ENCODE assay signal across 8 cellular contexts in the genomic region with DNA sequence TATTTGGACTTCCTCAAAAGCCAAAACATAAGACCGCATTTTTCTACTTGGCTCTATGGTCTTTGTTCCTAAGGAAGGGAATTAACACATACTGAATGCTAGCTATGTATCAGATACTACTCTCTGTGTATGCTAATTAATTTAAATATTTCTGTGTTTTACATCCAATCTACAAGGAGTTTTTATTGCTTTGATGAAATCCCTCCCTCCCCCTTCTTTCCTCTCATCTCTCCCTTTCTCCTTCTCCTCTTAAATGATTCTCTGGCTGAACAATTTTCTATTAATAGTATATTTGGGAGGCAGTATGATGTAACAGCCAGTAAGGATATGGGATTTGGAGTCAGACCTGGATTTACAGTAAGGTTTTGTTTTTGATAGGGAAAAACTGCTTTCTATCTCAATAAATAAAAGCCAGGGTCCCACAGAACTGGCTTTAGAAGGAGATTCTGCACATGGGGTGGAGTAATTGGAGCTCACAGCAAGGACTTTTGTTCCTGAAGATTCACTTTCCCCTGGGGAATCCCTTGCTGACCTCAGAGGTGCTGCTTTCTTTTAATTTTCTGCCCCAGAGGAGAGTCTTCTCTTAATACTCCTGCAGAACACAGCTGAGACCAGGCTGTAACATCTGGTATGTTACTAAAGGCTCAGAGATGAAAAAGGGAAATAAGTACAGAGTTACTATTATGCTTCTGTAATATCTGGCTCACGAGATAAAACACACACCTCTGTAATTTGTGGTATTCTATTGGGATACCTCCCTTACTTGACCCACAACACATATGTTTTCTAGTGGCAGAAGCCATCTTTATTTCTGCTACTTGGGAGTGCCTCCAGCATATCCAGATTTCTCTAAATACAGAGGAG. TPM values are rescaled to one million over a fixed set of nuclear protein-coding genes. Genes with fewer than 3 reads are reported as not detected.
DNase-seq lines count a peak whose midpoint lies in the region; ATAC-seq and TF ChIP-seq lines count a peak whose summit lies in the region.

No MANE protein-coding gene starts in this region.

- intact Hi-C loops in heart right ventricle (cut with DNase I), result no loop called here

- DNase-seq in heart right ventricle, result no peak
- no peak for DNase-seq in glomerular visceral epithelial cell (ENCODE audit: extremely low spot score)
- DNase-seq in substantia nigra (lab: John Stamatoyannopoulos, UW), result no peak

- WGBS in heart right ventricle, 2 donors, result 39 to 57% methylated on average over 2 of the region's 2 CpGs

- no peak for TF ChIP-seq CTCF in 22Rv1 (IDR thresholded peaks at IDR 0.05)
- no peak for TF ChIP-seq CTCF in heart right ventricle (IDR thresholded peaks at IDR 0.05)

- no peaks in the 10 kb centered on the region for H3K36me3 ChIP-seq in heart right ventricle
- no peaks in the 10 kb centered on the region for H3K36me3 ChIP-seq in stomach smooth muscle (ENCODE audit: control insufficient read depth in 2 of 2, insufficient read depth in 2 of 2, low read length in 2 of 2)

- ATAC-seq in GM21515 (IDR thresholded peaks at IDR 0.05; ENCODE audit: unreplicated experiment) (peak; percentile 19), SK-N-SH treated with all-trans-retinoic acid at 6 μM for 48 hours (peak; percentile 38), heart right ventricle (peak in 6 of 8 donors; percentile 27 to 86 (median 73)), GM21360 (IDR thresholded peaks at IDR 0.05; ENCODE audit: unreplicated experiment) (no peak)

- H3K27ac ChIP-seq in 22Rv1 (0 out of 2 replicates have a peak overlapping the region, but pooled peaks have one; percentile 33), heart right ventricle (peak overlapping the region in 9 of 10 donors; percentile 0 to 81 (median 64)), stomach smooth muscle (ENCODE audit: low read length) (peak overlapping the region; percentile 33), substantia nigra (ENCODE audit: low read depth, low read length, poor library complexity, severe bottlenecking) (no peak overlapping the region)

- H3K27me3 ChIP-seq in heart right ventricle, result no peaks in the 10 kb centered on the region
- H3K27me3 ChIP-seq in stomach smooth muscle (ENCODE audit: control insufficient read depth in 1 of 2, insufficient read depth in 2 of 2, low read length in 2 of 2), result no peaks in the 10 kb centered on the region

- H3K9me3 ChIP-seq in heart right ventricle, result no peaks in the 10 kb centered on the region
- H3K9me3 ChIP-seq in stomach smooth muscle (ENCODE audit: control insufficient read depth in 2 of 2, low read length in 2 of 2), result no peaks in the 10 kb centered on the region

- peak overlapping the region in 2 of 10 donors; percentile 2 to 30 for H3K4me3 ChIP-seq in heart right ventricle
- peak overlapping the region in 1 of 2 donors; percentile 25 for H3K4me3 ChIP-seq in stomach smooth muscle (ENCODE audit: low read length in 2 of 2)

- H3K4me1 ChIP-seq in heart right ventricle (peaks cover 0 to 46% (median 23%) of the 10 kb centered on the region in 9 donors), stomach smooth muscle (ENCODE audit: control insufficient read depth, insufficient read depth, low read length) (peaks cover 9% of the 10 kb centered on the region)

- peak overlapping the region; percentile 43 to 44 for H3K9ac ChIP-seq in stomach smooth muscle (ENCODE audit: low read length in 2 of 2)

TF ChIP-seq in SK-N-SH treated with all-trans-retinoic acid at 6 μM for 48 hours, 23 proteins besides CTCF, POLR2A, EP300 and RAD21:
- TF ChIP-seq ISL1 (CRISPR knock-in tag; IDR thresholded peaks at IDR 0.05) (no peak), OSR1 (CRISPR knock-in tag; IDR thresholded peaks at IDR 0.05) (no peak), TOX (CRISPR knock-in tag; IDR thresholded peaks at IDR 0.05; ENCODE audit: borderline replicate concordance) (no peak), ZNF565 (CRISPR knock-in tag; conservative IDR thresholded peaks at IDR 0.05; ENCODE audit: low read depth) (no peak), ZC3H10 (CRISPR knock-in tag; IDR thresholded peaks at IDR 0.05) (no peak), TSHZ2 (CRISPR knock-in tag; IDR thresholded peaks at IDR 0.05) (no peak), ZNF8 (CRISPR knock-in tag; IDR thresholded peaks at IDR 0.05) (no peak)
- TF ChIP-seq, protein P1, sequence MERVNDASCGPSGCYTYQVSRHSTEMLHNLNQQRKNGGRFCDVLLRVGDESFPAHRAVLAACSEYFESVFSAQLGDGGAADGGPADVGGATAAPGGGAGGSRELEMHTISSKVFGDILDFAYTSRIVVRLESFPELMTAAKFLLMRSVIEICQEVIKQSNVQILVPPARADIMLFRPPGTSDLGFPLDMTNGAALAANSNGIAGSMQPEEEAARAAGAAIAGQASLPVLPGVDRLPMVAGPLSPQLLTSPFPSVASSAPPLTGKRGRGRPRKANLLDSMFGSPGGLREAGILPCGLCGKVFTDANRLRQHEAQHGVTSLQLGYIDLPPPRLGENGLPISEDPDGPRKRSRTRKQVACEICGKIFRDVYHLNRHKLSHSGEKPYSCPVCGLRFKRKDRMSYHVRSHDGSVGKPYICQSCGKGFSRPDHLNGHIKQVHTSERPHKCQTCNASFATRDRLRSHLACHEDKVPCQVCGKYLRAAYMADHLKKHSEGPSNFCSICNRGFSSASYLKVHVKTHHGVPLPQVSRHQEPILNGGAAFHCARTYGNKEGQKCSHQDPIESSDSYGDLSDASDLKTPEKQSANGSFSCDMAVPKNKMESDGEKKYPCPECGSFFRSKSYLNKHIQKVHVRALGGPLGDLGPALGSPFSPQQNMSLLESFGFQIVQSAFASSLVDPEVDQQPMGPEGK (CRISPR knock-in tag; IDR thresholded peaks at IDR 0.05; ENCODE audit: borderline replicate concordance), result no peak
- TF ChIP-seq, protein P2, sequence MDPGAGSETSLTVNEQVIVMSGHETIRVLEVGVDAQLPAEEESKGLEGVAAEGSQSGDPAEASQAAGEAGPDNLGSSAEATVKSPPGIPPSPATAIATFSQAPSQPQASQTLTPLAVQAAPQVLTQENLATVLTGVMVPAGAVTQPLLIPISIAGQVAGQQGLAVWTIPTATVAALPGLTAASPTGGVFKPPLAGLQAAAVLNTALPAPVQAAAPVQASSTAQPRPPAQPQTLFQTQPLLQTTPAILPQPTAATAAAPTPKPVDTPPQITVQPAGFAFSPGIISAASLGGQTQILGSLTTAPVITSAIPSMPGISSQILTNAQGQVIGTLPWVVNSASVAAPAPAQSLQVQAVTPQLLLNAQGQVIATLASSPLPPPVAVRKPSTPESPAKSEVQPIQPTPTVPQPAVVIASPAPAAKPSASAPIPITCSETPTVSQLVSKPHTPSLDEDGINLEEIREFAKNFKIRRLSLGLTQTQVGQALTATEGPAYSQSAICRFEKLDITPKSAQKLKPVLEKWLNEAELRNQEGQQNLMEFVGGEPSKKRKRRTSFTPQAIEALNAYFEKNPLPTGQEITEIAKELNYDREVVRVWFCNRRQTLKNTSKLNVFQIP (CRISPR knock-in tag; IDR thresholded peaks at IDR 0.05; ENCODE audit: borderline replicate concordance, low read depth), result no peak
TF ChIP-seq in SK-N-SH treated with all-trans-retinoic acid at 6 μM for 48 hours: peak in this region for 0.

RNA-seq across cellular contexts. Expression of gene EPB41, which starts 13.3 kb away (rescaled TPM):
- total RNA-seq in heart right ventricle, result 10 to 100 TPM; 14.7 to 36.8 (median 24.7) TPM
- 1 to 10 TPM; 4.1 to 8.9 TPM for polyA plus RNA-seq in heart right ventricle
